14 cellular contexts compared by ENCODE assay signal in genomic region chr20:51440589-51440988, GRCh38.
DNase-seq lines count a peak whose midpoint lies in the region; ATAC-seq, FAIRE-seq and TF ChIP-seq lines count a peak whose summit lies in the region.
"Had no signal": no experiment of that assay in that cellular context is flagged by ENCODE, and none has a peak within 500 bp of the region (broad histone marks: within the 10 kb centered on the region; RNA-seq: fewer than 3 reads in every experiment).

No MANE protein-coding gene starts in this region.

- TF ChIP-seq CTCF in NB4 (IDR thresholded peaks at IDR 0.05; ENCODE audit: low read depth, low read length) (no peak), glutamatergic neuron (IDR thresholded peaks at IDR 0.05; ENCODE audit: partially characterized antibody, unreplicated experiment) (no peak)

- no peaks in the 10 kb centered on the region for H3K27me3 Mint-ChIP-seq in CD4-positive, alpha-beta memory T cell
- H3K27me3 Mint-ChIP-seq in glutamatergic neuron (ENCODE audit: unreplicated experiment): peaks cover 4% of the 10 kb centered on the region
- H3K27me3 Mint-ChIP-seq: activated CD4-positive, alpha-beta T cell treated with anti-CD3 and anti-CD28 coated beads for 36 hours had no signal

- H3K27ac ChIP-seq in CD4-positive, alpha-beta memory T cell (ENCODE audit: low read depth, low read length): no peak overlapping the region
- H3K27ac ChIP-seq: SK-N-MC had no signal

- H3K27ac Mint-ChIP-seq in CD4-positive, alpha-beta memory T cell: peak overlapping the region; percentile 68 to 88 (median 75)
- H3K27ac Mint-ChIP-seq in glutamatergic neuron (ENCODE audit: unreplicated experiment): no peak overlapping the region
- H3K27ac Mint-ChIP-seq: activated CD4-positive, alpha-beta T cell treated with anti-CD3 and anti-CD28 coated beads for 36 hours had no signal

- ATAC-seq in esophagus mucosa (peak; percentile 22), GM18861 (IDR thresholded peaks at IDR 0.05; ENCODE audit: unreplicated experiment) (no peak), HG02884 (IDR thresholded peaks at IDR 0.05; ENCODE audit: unreplicated experiment) (no peak)
- ATAC-seq: activated CD4-positive, alpha-beta T cell treated with anti-CD3 and anti-CD28 coated beads for 36 hours; sciatic nerve had no signal

- H3K4me3 Mint-ChIP-seq in CD4-positive, alpha-beta memory T cell: peak overlapping the region in 6 of 8 donors; percentile 44 to 76 (median 62)
- no peak overlapping the region for H3K4me3 Mint-ChIP-seq in glutamatergic neuron (ENCODE audit: unreplicated experiment)
- H3K4me3 Mint-ChIP-seq: activated CD4-positive, alpha-beta T cell treated with anti-CD3 and anti-CD28 coated beads for 36 hours; H9 had no signal

- no peaks in the 10 kb centered on the region for H3K9me3 Mint-ChIP-seq in CD4-positive, alpha-beta memory T cell
- H3K9me3 Mint-ChIP-seq in glutamatergic neuron (ENCODE audit: unreplicated experiment): peaks cover 1% of the 10 kb centered on the region
- H3K9me3 Mint-ChIP-seq: H9 had no signal

- CTCF ChIA-PET in CD4-positive, alpha-beta memory T cell (lab: Charles Lee; ENCODE audit: partially characterized antibody): interaction anchor here (1.4 kb wide), 1 partner anchor 55 kb away, joined by 3 read pairs; no protein-coding TSS in a partner anchor

- no peaks in the 10 kb centered on the region for H3K27me3 ChIP-seq in CD4-positive, alpha-beta memory T cell (ENCODE audit: insufficient read depth, low read length)
- no peaks in the 10 kb centered on the region for H3K27me3 ChIP-seq in MG63

- peaks cover 62% of the 10 kb centered on the region for H3K4me1 ChIP-seq in CD4-positive, alpha-beta memory T cell (ENCODE audit: insufficient read depth, low read length)

- intact Hi-C loops in CD4-positive, alpha-beta memory T cell (cut with micrococcal nuclease): no loop called here

- peaks cover 14% of the 10 kb centered on the region for H3K36me3 ChIP-seq in CD4-positive, alpha-beta memory T cell (ENCODE audit: insufficient read depth, low read length)
- no peaks in the 10 kb centered on the region for H3K36me3 ChIP-seq in MG63

- no peak for DNase-seq in CD4-positive, alpha-beta memory T cell
- DNase-seq in GM19239 (ENCODE audit: insufficient read length, low spot score): peak; percentile 64
- peak; percentile 65 for DNase-seq in NB4 (ENCODE audit: low read depth)
- no peak for DNase-seq in MG63
- DNase-seq in glutamatergic neuron: no peak
- DNase-seq: activated CD4-positive, alpha-beta T cell treated with anti-CD3 and anti-CD28 coated beads for 36 hours; activated gamma-delta T cell; AML-193; H9 had no signal

- TF ChIP-seq POLR2A in NB4 (IDR thresholded peaks at IDR 0.05; ENCODE audit: extremely low read depth, insufficient read length): no peak

- POLR2A ChIA-PET in CD4-positive, alpha-beta memory T cell (lab: Charles Lee; ENCODE audit: partially characterized antibody): no interaction called here

- no peaks in the 10 kb centered on the region for H3K9me3 ChIP-seq in CD4-positive, alpha-beta memory T cell (ENCODE audit: control insufficient read depth in 1 of 2, low read length in 2 of 2)
- no peaks in the 10 kb centered on the region for H3K9me3 ChIP-seq in MG63

- peaks cover 43 to 84% (median 61%) of the 10 kb centered on the region in 4 donors for H3K4me1 Mint-ChIP-seq in CD4-positive, alpha-beta memory T cell
- H3K4me1 Mint-ChIP-seq in glutamatergic neuron (ENCODE audit: low read depth, unreplicated experiment): no peaks in the 10 kb centered on the region

- no peak overlapping the region for H3K4me3 ChIP-seq in CD4-positive, alpha-beta memory T cell (ENCODE audit: low read length in 2 of 2)
- no peak overlapping the region for H3K4me3 ChIP-seq in NB4 (ENCODE audit: low read depth, low read length)
- no peak overlapping the region for H3K4me3 ChIP-seq in MG63
- H3K4me3 ChIP-seq: SK-N-MC had no signal

- FAIRE-seq in GM19239 (lab: Jason Lieb, UNC): peak; percentile 66

- H3K36me3 Mint-ChIP-seq in CD4-positive, alpha-beta memory T cell: peaks cover 55 to 73% of the 10 kb centered on the region in 2 donors
- no peaks in the 10 kb centered on the region for H3K36me3 Mint-ChIP-seq in glutamatergic neuron (ENCODE audit: unreplicated experiment)

Comparison
In these comparisons a context has a peak if more than half of its experiments do, and no peak if none do; other contexts are left out.
1. DNase-seq: peak in GM19239 (single experiment) and NB4 (single experiment); none in CD4-positive, alpha-beta memory T cell (0 of 5), MG63 (single experiment) and glutamatergic neuron (single experiment).